Comparison of ENCODE assay signal across 8 cellular contexts in genomic region chr7:44622342-44623151, GRCh38. TPM values are rescaled to one million over a fixed set of nuclear protein-coding genes. Genes with fewer than 3 reads are reported as not detected.
DNase-seq lines count a peak whose midpoint lies in the region; ATAC-seq and TF ChIP-seq lines count a peak whose summit lies in the region.

No MANE protein-coding gene starts in this region.

- H3K27ac ChIP-seq in CD8-positive, alpha-beta T cell (ENCODE audit: low read depth, low read length), result no peak overlapping the region
- H3K27ac ChIP-seq in MM.1S (ENCODE audit: low read length), result peak overlapping the region; percentile 80
- peak overlapping the region in 20 of 21 experiments; percentile 3 to 99 (median 68) for H3K27ac ChIP-seq in skin epidermis

- H3K79me2 ChIP-seq in MM.1S (ENCODE audit: low read length), result peaks cover 97% of the 10 kb centered on the region

- no peak overlapping the region for H2AFZ ChIP-seq in MM.1S (ENCODE audit: low read length)

- peak overlapping the region; percentile 56 for H3K4me3 Mint-ChIP-seq in CD8-positive, alpha-beta T cell
- peak overlapping the region; percentile 57 to 69 for H3K4me3 Mint-ChIP-seq in effector memory CD8-positive, alpha-beta T cell

- H3K4me1 ChIP-seq in CD8-positive, alpha-beta T cell (ENCODE audit: insufficient read depth, low read length), result peaks cover 20% of the 10 kb centered on the region
- peaks cover 45% of the 10 kb centered on the region for H3K4me1 ChIP-seq in MM.1S (ENCODE audit: low read length)

- CTCF ChIA-PET in CD8-positive, alpha-beta T cell (lab: Charles Lee), result no interaction called here
- CTCF ChIA-PET in HEK293T (lab: Yijun Ruan, JAX), result no interaction called here

- TF ChIP-seq CTCF in CD8-positive, alpha-beta T cell (IDR thresholded peaks at IDR 0.05), result no peak
- no peak for TF ChIP-seq CTCF in MM.1S (IDR thresholded peaks at IDR 0.05; ENCODE audit: low read length)

- peaks cover 61% of the 10 kb centered on the region for H3K36me3 Mint-ChIP-seq in CD8-positive, alpha-beta T cell
- H3K36me3 Mint-ChIP-seq in effector memory CD8-positive, alpha-beta T cell (ENCODE audit: insufficient read depth), result peaks cover 56% of the 10 kb centered on the region

- no peaks in the 10 kb centered on the region for H3K9me3 ChIP-seq in CD8-positive, alpha-beta T cell (ENCODE audit: low read length)
- no peaks in the 10 kb centered on the region for H3K9me3 ChIP-seq in MM.1S (replicated peaks; ENCODE audit: insufficient read depth, low read length)

- peaks cover 30% of the 10 kb centered on the region for H3F3A ChIP-seq in MM.1S (ENCODE audit: insufficient read depth, low read length)

- POLR2A ChIA-PET in CD8-positive, alpha-beta T cell (lab: Charles Lee), result interaction anchor here (1.7 kb wide), 1 partner anchor 9 kb away, joined by 6 read pairs; no protein-coding TSS in a partner anchor
- POLR2A ChIA-PET in HEK293T (lab: Yijun Ruan, JAX), result interaction anchor here (1.8 kb wide), 1 partner anchor 16 kb away, joined by 4 read pairs; the partner anchor contains the start of gene OGDH

- H3K9me3 Mint-ChIP-seq in CD8-positive, alpha-beta T cell, result no peaks in the 10 kb centered on the region
- H3K9me3 Mint-ChIP-seq in effector memory CD8-positive, alpha-beta T cell, result no peaks in the 10 kb centered on the region

- H3K9ac ChIP-seq in MM.1S (ENCODE audit: low read length), result peak overlapping the region; percentile 29; the same call in 1 of the 2 replicates

- 0 out of 2 replicates have a peak, but pooled peaks cover 3% of the 10 kb centered on the region for H4K20me1 ChIP-seq in MM.1S (ENCODE audit: insufficient read depth, low read length)

- peak; percentile 70 for ATAC-seq in CD8-positive, alpha-beta T cell
- peak; percentile 65 for ATAC-seq in GM21515 (IDR thresholded peaks at IDR 0.05; ENCODE audit: unreplicated experiment)
- ATAC-seq in effector memory CD8-positive, alpha-beta T cell (replicated peaks), result peak; percentile 34

- intact Hi-C loops in CD8-positive, alpha-beta T cell (cut with DNase I, micrococcal nuclease), result no loop called here

- peak in 1 of 7 experiments; percentile 27 for DNase-seq in CD8-positive, alpha-beta T cell
- DNase-seq in MM.1S (peak; percentile 51), kidney glomerular epithelial cell (lab: John Stamatoyannopoulos, UW) (no peak), NCI-H1436 (lab: John Stamatoyannopoulos, UW) (no peak), HEK293T (ENCODE audit: extremely low spot score) (no peak)
- DNase-seq in effector memory CD8-positive, alpha-beta T cell, result no peak

- H3K4me3 ChIP-seq in CD8-positive, alpha-beta T cell (ENCODE audit: low read depth, low read length), result no peak overlapping the region
- H3K4me3 ChIP-seq in MM.1S (ENCODE audit: low read length), result peak overlapping the region; percentile 18; the same call in 1 of the 2 replicates
- H3K4me3 ChIP-seq in skin epidermis, result no peak overlapping the region

- peaks cover 10% of the 10 kb centered on the region for H3K36me3 ChIP-seq in CD8-positive, alpha-beta T cell (ENCODE audit: insufficient read depth, low read length)
- peaks cover 8% of the 10 kb centered on the region; the same call in 1 of the 2 replicates for H3K36me3 ChIP-seq in MM.1S (replicated peaks; ENCODE audit: insufficient read depth, low read length)

- no peaks in the 10 kb centered on the region for H3K27me3 ChIP-seq in CD8-positive, alpha-beta T cell (ENCODE audit: insufficient read depth, low read length)
- H3K27me3 ChIP-seq in MM.1S (replicated peaks; ENCODE audit: insufficient read depth, low read length), result no peaks in the 10 kb centered on the region

- peak overlapping the region; percentile 42 for H3K4me2 ChIP-seq in MM.1S (ENCODE audit: low read depth, low read length)

- no peaks in the 10 kb centered on the region for H3K9me2 ChIP-seq in MM.1S (replicated peaks; ENCODE audit: insufficient read depth, low read length)

- H3K27ac Mint-ChIP-seq in CD8-positive, alpha-beta T cell, result peak overlapping the region; percentile 82
- H3K27ac Mint-ChIP-seq in effector memory CD8-positive, alpha-beta T cell, result peak overlapping the region; percentile 82 to 91

- H3K27me3 Mint-ChIP-seq in CD8-positive, alpha-beta T cell (ENCODE audit: low read depth), result no peaks in the 10 kb centered on the region
- no peaks in the 10 kb centered on the region for H3K27me3 Mint-ChIP-seq in effector memory CD8-positive, alpha-beta T cell

- H3K4me1 Mint-ChIP-seq in CD8-positive, alpha-beta T cell (ENCODE audit: low read depth), result peaks cover 73% of the 10 kb centered on the region
- peaks cover 72 to 83% of the 10 kb centered on the region in 2 donors for H3K4me1 Mint-ChIP-seq in effector memory CD8-positive, alpha-beta T cell (ENCODE audit: low read depth in 2 of 2)

TF ChIP-seq in HEK293T, 16 proteins besides CTCF, POLR2A, EP300 and RAD21:
- TF ChIP-seq HDGF (IDR thresholded peaks at IDR 0.05; ENCODE audit: borderline replicate concordance) (no peak), CTBP1 (IDR thresholded peaks at IDR 0.05; ENCODE audit: borderline replicate concordance) (no peak), FOXA1 (IDR thresholded peaks at IDR 0.05) (no peak), ELF4 (IDR thresholded peaks at IDR 0.05) (no peak), TARDBP (IDR thresholded peaks at IDR 0.05) (no peak), L3MBTL2 (conservative IDR thresholded peaks at IDR 0.05) (no peak), LEF1 (IDR thresholded peaks at IDR 0.05; ENCODE audit: borderline replicate concordance) (no peak), FOXK2 (IDR thresholded peaks at IDR 0.05) (no peak), ZNF384 (IDR thresholded peaks at IDR 0.05) (no peak), FOXM1 (IDR thresholded peaks at IDR 0.05; ENCODE audit: borderline replicate concordance) (no peak), SP1 (IDR thresholded peaks at IDR 0.05) (no peak), SUZ12 (IDR thresholded peaks at IDR 0.05) (no peak), BHLHE40 (IDR thresholded peaks at IDR 0.05; ENCODE audit: borderline replicate concordance) (no peak), NFRKB (IDR thresholded peaks at IDR 0.05) (no peak), ARNT (IDR thresholded peaks at IDR 0.05) (no peak), PKNOX1 (IDR thresholded peaks at IDR 0.05) (no peak)

RNA-seq across cellular contexts. Expression of gene OGDH, which starts 16.1 kb away (rescaled TPM):
- 10 to 100 TPM; 36.8 to 39.6 TPM for total RNA-seq in CD8-positive, alpha-beta T cell

RNA-seq across cellular contexts. Expression of gene TMED4, which starts 40.5 kb away (rescaled TPM):
- 100 to 1,000 TPM; 115 to 120 TPM for total RNA-seq in CD8-positive, alpha-beta T cell

RNA-seq across cellular contexts. Expression of gene DDX56, which starts 48.8 kb away (rescaled TPM):
- total RNA-seq in CD8-positive, alpha-beta T cell, result 100 to 1,000 TPM; 140 to 141 TPM
